Comparison of ENCODE assay signal across 14 cellular contexts in genomic region chr6:11702039-11702795, GRCh38.
A peak's percentile ranks its signal among the peaks of the same experiment; 100 is the strongest.
DNase-seq lines count a peak whose midpoint lies in the region; ATAC-seq and TF ChIP-seq lines count a peak whose summit lies in the region.
"Had no signal": no experiment of that assay in that cellular context is flagged by ENCODE, and none has a peak within 500 bp of the region (broad histone marks: within the 10 kb centered on the region; RNA-seq: fewer than 3 reads in every experiment).

No MANE protein-coding gene starts in this region.

- no peaks in the 10 kb centered on the region for H3K36me3 ChIP-seq in lower lobe of right lung
- H3K36me3 ChIP-seq: SJCRH30 had no signal

- no peak overlapping the region for H3K27ac ChIP-seq in lower lobe of right lung
- H3K27ac ChIP-seq: SJCRH30 had no signal

- intact Hi-C loops in lower lobe of right lung (cut with DNase I) = no loop called here

- DNase-seq in AG20443 (ENCODE audit: low spot score) = peak; percentile 73
- peak; percentile 20 for DNase-seq in LHCN-M2 (ENCODE audit: low read depth)
- DNase-seq in astrocyte of the spinal cord (ENCODE audit: low read depth, low spot score) = peak; percentile 47
- DNase-seq in lower lobe of right lung = no peak
- DNase-seq in GM13977 (ENCODE audit: low spot score) = no peak
- DNase-seq in activated naive CD4-positive, alpha-beta T cell (lab: John Stamatoyannopoulos, UW) = no peak
- no peak for DNase-seq in activated CD8-positive, alpha-beta memory T cell treated with anti-CD3 and anti-CD28 coated beads, Interleukin-2, amount 50 U/mL, for 4 hours
- DNase-seq: activated CD4-positive, alpha-beta T cell treated with anti-CD3 and anti-CD28 coated beads for 4 hours; activated naive CD4-positive, alpha-beta T cell treated with anti-CD3 and anti-CD28 coated beads, Interleukin-2, amount 10 ng/mL, durations not matched to agents 7 days and 5 days; effector memory CD4-positive, alpha-beta T cell; natural killer cell; NCI-H2107; SJCRH30 had no signal

- H3K4me1 ChIP-seq in lower lobe of right lung = no peaks in the 10 kb centered on the region
- H3K4me1 ChIP-seq: SJCRH30 had no signal

- no peak for TF ChIP-seq CTCF in astrocyte of the spinal cord (IDR thresholded peaks at IDR 0.05; ENCODE audit: low read depth, low read length)
- no peak for TF ChIP-seq CTCF in lower lobe of right lung (IDR thresholded peaks at IDR 0.05)
- TF ChIP-seq CTCF in GM13977 (IDR thresholded peaks at IDR 0.05; ENCODE audit: extremely low read depth, insufficient read depth, missing control alignments) = no peak

- in situ Hi-C loops in astrocyte of the spinal cord (cut with HindIII; ENCODE audit: low sequenced_read_pairs) = no loop called here
- in situ Hi-C loops in GM13977 (cut with MboI; ENCODE audit: low pct_unique_long_range_greater_than_20kb, low sequenced_read_pairs, unreplicated experiment) = no loop called here

- ATAC-seq in lower lobe of right lung (peak; percentile 42 to 56), HG02623 (IDR thresholded peaks at IDR 0.05; ENCODE audit: unreplicated experiment) (no peak)
- ATAC-seq: natural killer cell had no signal

- H3K27me3 ChIP-seq in lower lobe of right lung (ENCODE audit: low read depth) = no peaks in the 10 kb centered on the region
- H3K27me3 ChIP-seq: SJCRH30 had no signal

- no peak overlapping the region for H3K4me3 ChIP-seq in astrocyte of the spinal cord (ENCODE audit: low read depth, low read length)
- no peak overlapping the region for H3K4me3 ChIP-seq in lower lobe of right lung
- H3K4me3 ChIP-seq: SJCRH30 had no signal

- no peaks in the 10 kb centered on the region for H3K9me3 ChIP-seq in lower lobe of right lung
- H3K9me3 ChIP-seq: SJCRH30 had no signal

Comparison
In these comparisons a context has a peak if more than half of its experiments do, and no peak if none do; other contexts are left out.
1. DNase-seq: peak in AG20443 (single experiment), LHCN-M2 (single experiment) and astrocyte of the spinal cord (single experiment); none in lower lobe of right lung (single experiment), GM13977 (single experiment), activated naive CD4-positive, alpha-beta T cell (0 of 4) and activated CD8-positive, alpha-beta memory T cell treated with anti-CD3 and anti-CD28 coated beads, Interleukin-2, amount 50 U/mL, for 4 hours (single experiment).